In genomic region chr2:72148975-72149555, GRCh38 we compare ENCODE assay signal across 9 cellular contexts. TPM values are rescaled to one million over a fixed set of nuclear protein-coding genes. Genes with fewer than 3 reads are reported as not detected.
A peak's percentile ranks its signal among the peaks of the same experiment; 100 is the strongest.
DNase-seq lines count a peak whose midpoint lies in the region; ATAC-seq and TF ChIP-seq lines count a peak whose summit lies in the region.
"Had no signal": no experiment of that assay in that cellular context is flagged by ENCODE, and none has a peak within 500 bp of the region (broad histone marks: within the 10 kb centered on the region; RNA-seq: fewer than 3 reads in every experiment).

No MANE protein-coding gene starts in this region.

- H3K9me3 Mint-ChIP-seq in CD8-positive, alpha-beta T cell: no peaks in the 10 kb centered on the region

- TF ChIP-seq CTCF in CD8-positive, alpha-beta T cell (IDR thresholded peaks at IDR 0.05): no peak
- TF ChIP-seq CTCF in left ventricle myocardium inferior (IDR thresholded peaks at IDR 0.05; ENCODE audit: borderline replicate concordance) (no peak), prostate gland (IDR thresholded peaks at IDR 0.05) (no peak)

- H3K27ac ChIP-seq in CD8-positive, alpha-beta T cell (ENCODE audit: low read depth, low read length): no peak overlapping the region
- H3K27ac ChIP-seq in left ventricle myocardium inferior (replicated peaks) (no peak overlapping the region), prostate gland (no peak overlapping the region), Karpas-422 (ENCODE audit: low read length) (no peak overlapping the region)
- H3K27ac ChIP-seq: HL-60 had no signal

- no peaks in the 10 kb centered on the region for H3K79me2 ChIP-seq in Karpas-422 (ENCODE audit: low read length)

- in situ Hi-C loops in KBM-7 (cut with MboI; ENCODE audit: low pct_unique_long_range_greater_than_20kb, low sequenced_read_pairs): loop anchor here (25.0 kb wide), 1 partner anchor 612 kb away; no protein-coding TSS in a partner anchor

- no peak for ATAC-seq in CD8-positive, alpha-beta T cell

- no peaks in the 10 kb centered on the region for H3K36me3 ChIP-seq in CD8-positive, alpha-beta T cell (ENCODE audit: insufficient read depth, low read length)
- H3K36me3 ChIP-seq in left ventricle myocardium inferior: no peaks in the 10 kb centered on the region
- H3K36me3 ChIP-seq in prostate gland: no peaks in the 10 kb centered on the region
- no peaks in the 10 kb centered on the region for H3K36me3 ChIP-seq in Karpas-422 (ENCODE audit: insufficient read depth, low read length)

- POLR2A ChIA-PET in CD8-positive, alpha-beta T cell (lab: Charles Lee): no interaction called here

- H3K27me3 Mint-ChIP-seq in CD8-positive, alpha-beta T cell (ENCODE audit: low read depth): peaks cover 58% of the 10 kb centered on the region

- H3K27ac Mint-ChIP-seq in CD8-positive, alpha-beta T cell: no peak overlapping the region

- peak in 2 of 7 experiments; percentile 9 to 47 for DNase-seq in CD8-positive, alpha-beta T cell
- DNase-seq in KBM-7 (peak; percentile 19), left ventricle myocardium inferior (peak; percentile 43), prostate gland (ENCODE audit: low spot score) (no peak), Karpas-422 (no peak), NK-92 (lab: John Stamatoyannopoulos, UW; ENCODE audit: unreplicated experiment) (no peak)
- DNase-seq in activated naive CD4-positive, alpha-beta T cell treated with anti-CD3 and anti-CD28 coated beads, Interleukin-2, amount 50 U/mL, for 16 hours: peak; percentile 41
- no peak for DNase-seq in NK-92 treated with Interleukin-12 subunit alpha and Interleukin-12 subunit beta, amount 100 ng/mL, for 24 hours (lab: John Stamatoyannopoulos, UW)

- H3K4me3 ChIP-seq in CD8-positive, alpha-beta T cell (ENCODE audit: low read depth, low read length): peak overlapping the region; percentile 51
- H3K4me3 ChIP-seq in left ventricle myocardium inferior: peak overlapping the region; percentile 70
- peak overlapping the region; percentile 19 to 37 for H3K4me3 ChIP-seq in prostate gland
- H3K4me3 ChIP-seq in Karpas-422 (ENCODE audit: low read length): no peak overlapping the region

- no peak overlapping the region for H2AFZ ChIP-seq in Karpas-422 (ENCODE audit: low read length)

- intact Hi-C loops in CD8-positive, alpha-beta T cell (cut with DNase I, micrococcal nuclease): no loop called here
- intact Hi-C loops in left ventricle myocardium inferior (cut with micrococcal nuclease) (loop anchor here (10.0 kb wide), 1 partner anchor 604 kb away; no protein-coding TSS in a partner anchor), prostate gland (cut with DNase I) (loop anchor here (5.0 kb wide), 1 partner anchor 217 kb away; no protein-coding TSS in a partner anchor)

- H3K4me1 ChIP-seq in CD8-positive, alpha-beta T cell (ENCODE audit: insufficient read depth, low read length): peaks cover 44% of the 10 kb centered on the region
- H3K4me1 ChIP-seq in left ventricle myocardium inferior (peaks cover 62% of the 10 kb centered on the region), prostate gland (replicated peaks) (peaks cover 22% of the 10 kb centered on the region), Karpas-422 (ENCODE audit: low read length) (no peaks in the 10 kb centered on the region)

- H3K9me2 ChIP-seq in Karpas-422 (replicated peaks; ENCODE audit: insufficient read depth, low read length): no peaks in the 10 kb centered on the region

- no peak overlapping the region for H3K4me2 ChIP-seq in Karpas-422 (ENCODE audit: low read depth, low read length, poor library complexity, severe bottlenecking)

- peaks cover 40% of the 10 kb centered on the region for H3K4me1 Mint-ChIP-seq in CD8-positive, alpha-beta T cell (ENCODE audit: low read depth)

- TF ChIP-seq POLR2A in prostate gland (IDR thresholded peaks at IDR 0.05): no peak

- H3K9me3 ChIP-seq in CD8-positive, alpha-beta T cell (ENCODE audit: low read length): no peaks in the 10 kb centered on the region
- H3K9me3 ChIP-seq in left ventricle myocardium inferior (replicated peaks) (no peaks in the 10 kb centered on the region), prostate gland (no peaks in the 10 kb centered on the region), Karpas-422 (ENCODE audit: low read length) (peaks cover 11% of the 10 kb centered on the region; the same call in 1 of the 2 replicates)

- H3K4me3 Mint-ChIP-seq in CD8-positive, alpha-beta T cell: peak overlapping the region; percentile 79

- CTCF ChIA-PET in CD8-positive, alpha-beta T cell (lab: Charles Lee): interaction anchor here (0.6 to 4.5 kb wide), 4 partner anchors 108 to 619 kb away, joined by 3 to 17 read pairs (median 6); no protein-coding TSS in a partner anchor

- H3K27me3 ChIP-seq in CD8-positive, alpha-beta T cell (ENCODE audit: insufficient read depth, low read length): peaks cover 41% of the 10 kb centered on the region
- peaks cover 87% of the 10 kb centered on the region for H3K27me3 ChIP-seq in left ventricle myocardium inferior (ENCODE audit: low read depth)
- peaks cover 27% of the 10 kb centered on the region for H3K27me3 ChIP-seq in prostate gland (replicated peaks; ENCODE audit: insufficient read depth)
- no peaks in the 10 kb centered on the region for H3K27me3 ChIP-seq in Karpas-422 (ENCODE audit: low read length)

- no peaks in the 10 kb centered on the region for H3K36me3 Mint-ChIP-seq in CD8-positive, alpha-beta T cell

- no peaks in the 10 kb centered on the region for H4K20me1 ChIP-seq in Karpas-422 (ENCODE audit: insufficient read depth, low read depth, low read length)

- WGBS in prostate gland: under 1% methylated on average over 44 of the region's 58 CpGs

- no peak overlapping the region for H3K9ac ChIP-seq in Karpas-422 (ENCODE audit: low read length)

RNA-seq across cellular contexts. Expression of gene CYP26B1, which starts 1.4 kb away (rescaled TPM):
- total RNA-seq in CD8-positive, alpha-beta T cell: not detected
- total RNA-seq in left ventricle myocardium inferior (1.5 TPM), prostate gland (10 to 100 TPM in 1 of 2 donors, under 1 TPM in 1; 0.91 to 68.2 TPM)
- total RNA-seq in Karpas-422 (2014; rRNA removed; shearing (Covaris generic); ENCODE audit: low replicate concordance): not detected in 2 replicates

Comparison
In these comparisons a context has a peak if more than half of its experiments do, and no peak if none do; other contexts are left out.
1. DNase-seq: peak in KBM-7 (single experiment), activated naive CD4-positive, alpha-beta T cell treated with anti-CD3 and anti-CD28 coated beads, Interleukin-2, amount 50 U/mL, for 16 hours (single experiment) and left ventricle myocardium inferior (single experiment); none in prostate gland (single experiment), Karpas-422 (single experiment), NK-92 treated with Interleukin-12 subunit alpha and Interleukin-12 subunit beta, amount 100 ng/mL, for 24 hours (single experiment) and NK-92 (single experiment).
2. intact Hi-C loops: an anchor here in left ventricle myocardium inferior (10.0 kb wide) and prostate gland (5.0 kb wide); none called in CD8-positive, alpha-beta T cell.